9 cellular contexts compared by ENCODE assay signal in genomic region chr6:84213217-84213616, GRCh38.
"Had no signal": no experiment of that assay in that cellular context is flagged by ENCODE, and none has a peak within 500 bp of the region (broad histone marks: within the 10 kb centered on the region; RNA-seq: fewer than 3 reads in every experiment).

No MANE protein-coding gene starts in this region.

- H2AFZ ChIP-seq: GM23248 had no signal

- H3K4me3 ChIP-seq: GM23248 had no signal

- H3K4me2 ChIP-seq: KMS-11 had no signal

- H3K4me3 Mint-ChIP-seq: H9 had no signal

- H3K9me3 Mint-ChIP-seq: H9 had no signal

- DNase-seq: GM23248, GOT3, H9, HCEC 1CT, Karpas-422, KBM-7 had no signal

- H3K9ac ChIP-seq: GM23248, KMS-11 had no signal

- H3K27ac ChIP-seq: GM23248, KMS-11 had no signal

- FAIRE-seq: H54, HTR-8/SVneo had no signal
